In the genomic region with DNA sequence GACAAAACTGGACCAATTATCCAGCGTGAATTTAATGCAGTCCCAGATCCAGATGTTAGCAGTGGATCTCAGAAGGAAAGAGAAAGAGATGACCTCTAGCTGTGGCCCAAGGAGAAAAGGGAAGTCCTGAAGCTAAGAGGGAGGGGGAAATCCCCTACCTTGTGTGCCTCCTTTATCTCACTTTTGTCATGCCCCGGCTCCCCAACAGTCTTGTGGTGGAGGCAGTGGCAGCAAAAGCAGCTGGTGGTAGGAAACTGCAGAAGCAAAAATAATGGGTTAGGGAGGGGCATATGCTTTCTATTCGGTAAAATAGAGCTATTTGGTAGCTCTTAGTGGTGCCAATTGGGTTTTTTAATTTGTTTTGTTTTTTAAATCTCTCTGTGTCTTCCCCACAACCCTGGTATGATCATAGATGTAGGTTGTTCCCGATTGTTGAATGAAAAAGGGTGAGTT, we compare ENCODE assay signal across 8 cellular contexts. TPM values are rescaled to one million over a fixed set of nuclear protein-coding genes. Genes with fewer than 3 reads are reported as not detected.
A peak's percentile ranks its signal among the peaks of the same experiment; 100 is the strongest.
DNase-seq lines count a peak whose midpoint lies in the region; ATAC-seq, FAIRE-seq and TF ChIP-seq lines count a peak whose summit lies in the region.

No MANE protein-coding gene starts in this region.

- H3K27ac ChIP-seq in KMS-11 = no peak overlapping the region
- H3K27ac ChIP-seq in ovary = no peak overlapping the region

- no peaks in the 10 kb centered on the region for H4K20me1 ChIP-seq in KMS-11 (ENCODE audit: insufficient read depth)

- FAIRE-seq in GM18507 (lab: Jason Lieb, UNC) = peak; percentile 98

- intact Hi-C loops in lower leg skin (cut with DNase I; ENCODE audit: low total_unique reads) = no loop called here
- intact Hi-C loops in ovary (cut with DNase I) = no loop called here

- peak overlapping the region; percentile 91 for H3K27ac Mint-ChIP-seq in central memory CD8-positive, alpha-beta T cell (ENCODE audit: low read depth)

- peaks cover 2% of the 10 kb centered on the region for H3K36me3 Mint-ChIP-seq in central memory CD8-positive, alpha-beta T cell (ENCODE audit: insufficient read depth)

- no peaks in the 10 kb centered on the region for H3K27me3 ChIP-seq in KMS-11 (ENCODE audit: insufficient read depth, low read depth)
- H3K27me3 ChIP-seq in ovary = no peaks in the 10 kb centered on the region

- H3K27me3 Mint-ChIP-seq in central memory CD8-positive, alpha-beta T cell = no peaks in the 10 kb centered on the region

- no peaks in the 10 kb centered on the region for H3K4me1 ChIP-seq in KMS-11 (ENCODE audit: low read depth, poor library complexity, severe bottlenecking)
- no peaks in the 10 kb centered on the region for H3K4me1 ChIP-seq in ovary (ENCODE audit: insufficient read depth)

- TF ChIP-seq POLR2A in lower leg skin (IDR thresholded peaks at IDR 0.05) (no peak), ovary (IDR thresholded peaks at IDR 0.05) (no peak)

- DNase-seq in GM18507 (ENCODE audit: extremely low spot score, insufficient read length, low read depth) = no peak
- peak; percentile 24 to 55 for DNase-seq in central memory CD8-positive, alpha-beta T cell (ENCODE audit: low spot score in 2 of 2)
- DNase-seq in lower leg skin (ENCODE audit: low spot score in 2 of 2) = no peak
- DNase-seq in dermis blood vessel endothelial cell = no peak
- no peak for DNase-seq in ovary
- DNase-seq in NCI-H2029 (lab: John Stamatoyannopoulos, UW) = no peak

- H3K4me3 Mint-ChIP-seq in central memory CD8-positive, alpha-beta T cell = peak overlapping the region; percentile 64

- H3K4me1 Mint-ChIP-seq in central memory CD8-positive, alpha-beta T cell = peaks cover 40% of the 10 kb centered on the region

- H3K9me3 Mint-ChIP-seq in central memory CD8-positive, alpha-beta T cell = no peaks in the 10 kb centered on the region

- ATAC-seq in GM21529 (IDR thresholded peaks at IDR 0.05; ENCODE audit: unreplicated experiment) = peak; percentile 99
- peak; percentile 96 for ATAC-seq in central memory CD8-positive, alpha-beta T cell (replicated peaks; ENCODE audit: extremely low read depth, poor library complexity, severe bottlenecking)

- no peak overlapping the region for H3K9ac ChIP-seq in KMS-11

- no peaks in the 10 kb centered on the region for H3K9me3 ChIP-seq in ovary

- 72 to 76% methylated on average over 4 of the region's 4 CpGs for WGBS in lower leg skin, 2 donors
- 72 to 88% (median 83%) methylated on average over 4 of the region's 4 CpGs for WGBS in ovary, 3 donors

- TF ChIP-seq CTCF in KMS-11 (conservative IDR thresholded peaks at IDR 0.05; ENCODE audit: low read depth, low read length) (no peak), lower leg skin (IDR thresholded peaks at IDR 0.05) (no peak), ovary (IDR thresholded peaks at IDR 0.05) (no peak)

- H3K4me2 ChIP-seq in KMS-11 = no peak overlapping the region

- no peak for TF ChIP-seq EP300 in ovary (IDR thresholded peaks at IDR 0.05)

- no peaks in the 10 kb centered on the region for H3K79me2 ChIP-seq in KMS-11 (ENCODE audit: insufficient read depth, low read depth)

- H3K36me3 ChIP-seq in KMS-11 (ENCODE audit: insufficient read depth) (no peaks in the 10 kb centered on the region), ovary (no peaks in the 10 kb centered on the region)

- no peak overlapping the region for H3K4me3 ChIP-seq in KMS-11 (IDR thresholded peaks at IDR 0.05; ENCODE audit: insufficient read depth, low read depth, low read length)
- no peak overlapping the region for H3K4me3 ChIP-seq in lower leg skin (ENCODE audit: low read depth, poor library complexity, severe bottlenecking)
- no peak overlapping the region for H3K4me3 ChIP-seq in ovary

- H2AFZ ChIP-seq in KMS-11 (ENCODE audit: low read depth) = 0 out of 2 replicates have a peak overlapping the region, but pooled peaks have one; percentile 16

RNA-seq across cellular contexts. Expression of gene MCTP2, which starts 56.5 kb away (rescaled TPM):
- 10 to 100 TPM; 18.9 to 24.1 (median 20.4) TPM for total RNA-seq in lower leg skin
- 9.0 and 11.9 TPM in 2 replicates for total RNA-seq in dermis blood vessel endothelial cell
- 10 to 100 TPM in 1 of 7 donors, 1 to 10 TPM in 5, under 1 TPM in 1; 0.71 to 44.5 (median 6.0) TPM for total RNA-seq in ovary
- polyA plus RNA-seq in ovary = 1 to 10 TPM in 1 of 2 donors, under 1 TPM in 1; 0.86 to 2.0 TPM

Comparison
In these comparisons a context has a peak if more than half of its experiments do, and no peak if none do; other contexts are left out.
1. DNase-seq: peak in central memory CD8-positive, alpha-beta T cell (2 of 2); none in GM18507 (single experiment), lower leg skin (0 of 2), dermis blood vessel endothelial cell (single experiment), ovary (0 of 5) and NCI-H2029 (single experiment).